8 cellular contexts compared by ENCODE assay signal in genomic region chr15:52652984-52653383, GRCh38. TPM values are rescaled to one million over a fixed set of nuclear protein-coding genes. Genes with fewer than 3 reads are reported as not detected.
DNase-seq lines count a peak whose midpoint lies in the region; ATAC-seq and TF ChIP-seq lines count a peak whose summit lies in the region.

No MANE protein-coding gene starts in this region.

- no TSS peak for BruUV-seq in OCI-LY7 (replicated peaks; lab: Mats Ljungman, UMichigan)

- peaks cover 7% of the 10 kb centered on the region for H3K4me1 ChIP-seq in OCI-LY7 (ENCODE audit: insufficient read depth, low read length, poor library complexity, severe bottlenecking)

- H4K20me1 ChIP-seq in OCI-LY7 (ENCODE audit: insufficient read depth, low read length), result no peaks in the 10 kb centered on the region

- H3K9me2 ChIP-seq in OCI-LY7 (ENCODE audit: insufficient read depth, low read length), result no peaks in the 10 kb centered on the region

- no peak overlapping the region for H3K4me2 ChIP-seq in OCI-LY7 (ENCODE audit: low read length)

- no peak overlapping the region for H3K4me3 ChIP-seq in OCI-LY7 (ENCODE audit: low read depth, low read length, poor library complexity, severe bottlenecking)

- no peak overlapping the region for H2AFZ ChIP-seq in OCI-LY7 (ENCODE audit: low read length)

- POLR2A ChIA-PET in OCI-LY7 (lab: Charles Lee), result interaction anchor here (1.2 to 1.8 kb wide), 3 partner anchors 10 to 20 kb away, joined by 4 to 9 read pairs (median 5); no protein-coding TSS in a partner anchor

- no peak for TF ChIP-seq CTCF in OCI-LY7 (conservative IDR thresholded peaks at IDR 0.05; ENCODE audit: low read length)

- intact Hi-C loops in OCI-LY7 (cut with micrococcal nuclease; ENCODE audit: unreplicated experiment), result no loop called here

- CTCF ChIA-PET in OCI-LY7 (lab: Charles Lee; ENCODE audit: unreplicated experiment), result no interaction called here

- H3K27ac ChIP-seq in cingulate gyrus (ENCODE audit: low read depth, low read length) (peak overlapping the region; percentile 54), OCI-LY7 (ENCODE audit: low read depth, low read length, poor library complexity, severe bottlenecking) (no peak overlapping the region)

- DNase-seq in A172 (ENCODE audit: low spot score) (peak; percentile 6), LoVo (ENCODE audit: low spot score) (peak; percentile 70), myocyte (ENCODE audit: low read depth) (peak; percentile 63), glomerular visceral epithelial cell (ENCODE audit: extremely low spot score) (no peak), cerebellar cortex (ENCODE audit: low spot score) (no peak), OCI-LY7 (ENCODE audit: low spot score) (no peak)

- H3K79me2 ChIP-seq in OCI-LY7 (ENCODE audit: insufficient read depth, low read depth, low read length), result peaks cover 27% of the 10 kb centered on the region; the same call in 1 of the 2 replicates

- ATAC-seq in HG03460 (IDR thresholded peaks at IDR 0.05; ENCODE audit: unreplicated experiment), result no peak

- H3K9me3 ChIP-seq in OCI-LY7 (ENCODE audit: low read length), result no peaks in the 10 kb centered on the region

- peaks cover 82% of the 10 kb centered on the region for H3K36me3 ChIP-seq in OCI-LY7 (ENCODE audit: insufficient read depth, low read length)

RNA-seq across cellular contexts. Expression of gene ATOSA, which starts 26.2 kb away (rescaled TPM):
- total RNA-seq in A172 (2014; rRNA removed; shearing (Covaris generic)), result 8.0 and 9.0 TPM in 2 replicates
- total RNA-seq in myocyte (27.3 and 34.8 TPM in 2 replicates), OCI-LY7 (2022) (96.8 and 103 TPM in 2 replicates)
- 16.9 TPM for polyA plus RNA-seq in myocyte (2012)
- total RNA-seq in OCI-LY7 (2014; rRNA removed; shearing (Covaris generic)), result 28.5 and 34.1 TPM in 2 replicates

Comparison
In these comparisons a context has a peak if more than half of its experiments do, and no peak if none do; other contexts are left out.
1. DNase-seq: peak in A172 (single experiment), LoVo (single experiment) and myocyte (single experiment); none in glomerular visceral epithelial cell (single experiment), cerebellar cortex (single experiment) and OCI-LY7 (single experiment).